In genomic region chr12:27554421-27555186, GRCh38 we compare ENCODE assay signal across 7 cellular contexts. TPM values are rescaled to one million over a fixed set of nuclear protein-coding genes. Genes with fewer than 3 reads are reported as not detected.
DNase-seq lines count a peak whose midpoint lies in the region; ATAC-seq lines count a peak whose summit lies in the region.

No MANE protein-coding gene starts in this region.

- H3K4me3 ChIP-seq in urinary bladder (ENCODE audit: low read depth, low read length): no peak overlapping the region

- H3K36me3 ChIP-seq in urinary bladder (ENCODE audit: insufficient read depth): no peaks in the 10 kb centered on the region

- DNase-seq in NCI-H526 (lab: John Stamatoyannopoulos, UW) (peak; percentile 20 to 73), myocyte (ENCODE audit: low read depth) (peak; percentile 69), DMS53 (lab: John Stamatoyannopoulos, UW) (no peak), KG1 (lab: John Stamatoyannopoulos, UW) (no peak), NCI-H1105 treated with DMSO at 0.1 percent for 48 hours (lab: John Stamatoyannopoulos, UW) (no peak)

- ATAC-seq in esophagus mucosa: peak; percentile 56

- WGBS in urinary bladder: 19% methylated on average over 14 of the region's 14 CpGs

- H3K27ac ChIP-seq in urinary bladder (ENCODE audit: low read depth): peak overlapping the region; percentile 39

- peaks cover 13% of the 10 kb centered on the region for H3K4me1 ChIP-seq in urinary bladder (ENCODE audit: insufficient read depth)

RNA-seq across cellular contexts. Expression of gene PPFIBP1, which starts 30.6 kb away (rescaled TPM):
- total RNA-seq in esophagus mucosa: 57.3 TPM
- total RNA-seq in myocyte: 63.6 and 103 TPM in 2 replicates
- 66.2 TPM for polyA plus RNA-seq in myocyte (2012)
- total RNA-seq in urinary bladder: 119 TPM
- polyA plus RNA-seq in urinary bladder: 38.4 TPM

Comparison
In these comparisons a context has a peak if more than half of its experiments do, and no peak if none do; other contexts are left out.
1. DNase-seq: peak in NCI-H526 (2 of 2) and myocyte (single experiment); none in DMS53 (single experiment), KG1 (single experiment) and NCI-H1105 treated with DMSO at 0.1 percent for 48 hours (single experiment).